30 cellular contexts compared by ENCODE assay signal in the genomic region with DNA sequence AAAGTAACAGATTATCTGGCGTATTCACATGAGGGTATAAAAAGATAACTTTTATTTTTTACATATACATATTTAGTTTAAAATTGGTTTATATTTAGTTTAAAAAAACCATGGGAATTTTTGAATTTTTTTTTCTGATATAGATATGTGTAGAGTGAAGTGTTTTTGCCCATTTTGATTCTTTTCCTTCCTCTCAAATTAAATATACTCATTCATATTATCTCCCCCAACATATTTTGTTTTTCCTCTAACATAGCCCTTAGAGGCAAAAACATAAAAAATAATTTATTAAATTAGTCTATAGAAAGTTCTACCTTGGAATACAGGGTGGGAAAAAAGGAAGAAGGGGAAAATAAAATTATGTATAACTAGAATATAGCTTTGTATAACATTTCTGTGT.
"Had no signal": no experiment of that assay in that cellular context is flagged by ENCODE, and none has a peak within 500 bp of the region (broad histone marks: within the 10 kb centered on the region; RNA-seq: fewer than 3 reads in every experiment).

No MANE protein-coding gene starts in this region.

- H3K9me3 ChIP-seq: ascending aorta had no signal

- H3K27ac ChIP-seq: ascending aorta, cardiac muscle cell, VCaP had no signal

- FAIRE-seq: bronchial epithelial cell had no signal

- H3K36me3 ChIP-seq: cardiac muscle cell had no signal

- DNase-seq: activated B cell treated with CpG ODN at 0.5 μM for 24 hours; activated CD4-positive, alpha-beta memory T cell treated with anti-CD3 and anti-CD28 coated beads for 36 hours; activated CD4-positive, alpha-beta T cell treated with anti-CD3 and anti-CD28 coated beads for 4 hours; activated CD4-positive, alpha-beta T cell treated with anti-CD3 and anti-CD28 coated beads, Interleukin-2, amount 10 ng/mL, durations not matched to agents 24 days and 14 days; activated CD4-positive, alpha-beta T cell treated with anti-CD3 and anti-CD28 coated beads, Interleukin-2, amount 50 U/mL, for 1 hour; activated CD4-positive, alpha-beta T cell treated with anti-CD3 and anti-CD28 coated beads, Interleukin-2, amount 50 U/mL, for 4 hours; activated CD4-positive, CD25-positive, alpha-beta regulatory T cell treated with anti-CD3 and anti-CD28 coated beads, Interleukin-2, amount 50 U/mL, for 72 hours; activated CD8-positive, alpha-beta memory T cell treated with anti-CD3 and anti-CD28 coated beads, Interleukin-2, amount 50 U/mL, for 4 hours; activated CD8-positive, alpha-beta T cell treated with anti-CD3 and anti-CD28 coated beads for 36 hours; activated effector memory CD4-positive, alpha-beta T cell treated with anti-CD3 and anti-CD28 coated beads, Interleukin-2, amount 50 U/mL, for 16 hours; activated gamma-delta T cell treated with Interleukin-2 at 50 U/mL for 16 hours; activated naive CD4-positive, alpha-beta T cell treated with anti-CD3 and anti-CD28 coated beads, Interleukin-2, amount 10 ng/mL, durations not matched to agents 7 days and 5 days; activated naive CD4-positive, alpha-beta T cell treated with Interleukin-2 at 50 U/mL for 16 hours; activated naive CD8-positive, alpha-beta T cell treated with anti-CD3 and anti-CD28 coated beads, Interleukin-2, amount 10 ng/mL, durations not matched to agents 7 days and 5 days; activated naive CD8-positive, alpha-beta T cell treated with anti-CD3 and anti-CD28 coated beads, Interleukin-2, amount 50 U/mL, for 24 hours; activated T-cell treated with anti-CD3 and anti-CD28 coated beads for 4 hours; activated T-cell treated with anti-CD3 and anti-CD28 coated beads, Interleukin-2, amount 50 U/mL, for 1 hour; activated T-cell treated with anti-CD3 and anti-CD28 coated beads, Interleukin-2, amount 50 U/mL, for 4 hours; activated T-cell treated with anti-CD3 and anti-CD28 coated beads, Interleukin-2, amount 50 U/mL, for 72 hours; amygdala; anterior cingulate cortex; cerebellar nuclear complex; T-helper 1 cell; T-helper 2 cell; T-helper 9 cell had no signal

- H3K4me3 ChIP-seq: ascending aorta, cardiac muscle cell had no signal

- H3K27me3 ChIP-seq: ascending aorta, cardiac muscle cell had no signal

- ATAC-seq: activated CD8-positive, alpha-beta T cell treated with anti-CD3 and anti-CD28 coated beads for 36 hours; activated naive CD8-positive, alpha-beta T cell treated with anti-CD3 and anti-CD28 coated beads, Interleukin-2, amount 50 U/mL, for 24 hours; activated T-cell treated with anti-CD3 and anti-CD28 coated beads, Interleukin-2, amount 50 U/mL, for 4 hours; activated T-cell treated with anti-CD3 and anti-CD28 coated beads, Interleukin-2, amount 50 U/mL, for 72 hours; activated T-helper 17 cell treated with anti-CD3 and anti-CD28 coated beads, Interleukin-2, amount 50 U/mL, for 72 hours had no signal
